Comparison of ENCODE assay signal across 8 cellular contexts in the genomic region with DNA sequence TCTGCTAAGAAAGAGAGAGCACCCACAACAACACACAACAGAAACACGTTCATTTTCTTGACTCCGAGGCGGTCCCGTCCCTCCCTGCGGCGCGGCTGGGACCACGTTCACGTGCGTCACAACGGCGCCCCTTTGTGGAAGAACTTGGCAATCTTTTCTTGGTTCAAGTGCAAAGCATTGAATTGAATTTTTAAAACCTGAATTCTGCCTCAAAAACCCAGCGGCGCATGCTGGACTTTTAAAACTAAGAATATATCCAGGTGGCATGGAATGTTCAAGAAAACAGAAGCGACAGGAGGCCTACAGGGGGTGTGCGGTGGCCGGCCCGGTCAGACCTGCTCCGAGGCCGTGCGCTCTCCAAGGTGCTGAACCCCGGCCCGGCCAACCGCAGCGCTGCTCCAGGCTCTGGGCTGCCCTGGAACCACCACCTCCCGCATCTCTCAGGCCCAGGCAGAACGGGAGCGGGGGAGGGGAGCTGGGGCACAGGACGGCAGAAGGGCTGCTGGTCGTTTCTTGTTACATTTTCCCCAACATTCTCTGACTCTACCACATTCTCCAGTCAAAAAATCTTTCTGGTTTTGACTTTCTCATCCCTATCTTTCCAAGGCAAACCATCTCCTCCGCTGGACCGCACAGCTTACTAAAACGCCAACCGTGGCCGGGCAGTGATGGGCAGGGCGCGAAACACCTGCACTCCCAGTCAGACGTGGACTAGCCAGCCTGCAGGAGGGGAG.
DNase-seq lines count a peak whose midpoint lies in the region; ATAC-seq and TF ChIP-seq lines count a peak whose summit lies in the region.

No MANE protein-coding gene starts in this region.

- TF ChIP-seq POLR2A in NB4 (IDR thresholded peaks at IDR 0.05; ENCODE audit: extremely low read depth, insufficient read length), result no peak

- no peak for ATAC-seq in HG03457 (IDR thresholded peaks at IDR 0.05; ENCODE audit: unreplicated experiment)

- no peak overlapping the region for H3K4me3 ChIP-seq in NB4 (ENCODE audit: low read depth, low read length)

- in situ Hi-C loops in T47D (cut with HindIII; ENCODE audit: low pct_unique_long_range_greater_than_20kb, low sequenced_read_pairs), result loop anchor here (10.0 kb wide), 1 partner anchor 70 kb away; no protein-coding TSS in a partner anchor

- DNase-seq in EL, result peak; percentile 63
- DNase-seq in NB4 (ENCODE audit: low read depth), result peak; percentile 78
- DNase-seq in activated CD4-positive, CD25-positive, alpha-beta regulatory T cell (lab: John Stamatoyannopoulos, UW), result peak; percentile 43 to 63 (median 48)
- peak; percentile 88 to 98 for DNase-seq in T47D (ENCODE audit: low read depth in 1 of 2, low spot score in 1 of 2)
- DNase-seq in iris pigment epithelial cell (ENCODE audit: low read depth), result peak; percentile 65
- peak; percentile 62 to 67 for DNase-seq in stimulated activated CD4-positive, alpha-beta T cell treated with anti-CD3 and anti-CD28 coated beads, Interleukin-1b, Interleukin-23, amount 100 ng/mL, for 4 hours (ENCODE audit: low read depth in 2 of 2)
- DNase-seq in DMS79 (lab: John Stamatoyannopoulos, UW), result no peak

- TF ChIP-seq CTCF in NB4 (IDR thresholded peaks at IDR 0.05; ENCODE audit: low read depth, low read length), result peak; percentile 49
